In the genomic region with DNA sequence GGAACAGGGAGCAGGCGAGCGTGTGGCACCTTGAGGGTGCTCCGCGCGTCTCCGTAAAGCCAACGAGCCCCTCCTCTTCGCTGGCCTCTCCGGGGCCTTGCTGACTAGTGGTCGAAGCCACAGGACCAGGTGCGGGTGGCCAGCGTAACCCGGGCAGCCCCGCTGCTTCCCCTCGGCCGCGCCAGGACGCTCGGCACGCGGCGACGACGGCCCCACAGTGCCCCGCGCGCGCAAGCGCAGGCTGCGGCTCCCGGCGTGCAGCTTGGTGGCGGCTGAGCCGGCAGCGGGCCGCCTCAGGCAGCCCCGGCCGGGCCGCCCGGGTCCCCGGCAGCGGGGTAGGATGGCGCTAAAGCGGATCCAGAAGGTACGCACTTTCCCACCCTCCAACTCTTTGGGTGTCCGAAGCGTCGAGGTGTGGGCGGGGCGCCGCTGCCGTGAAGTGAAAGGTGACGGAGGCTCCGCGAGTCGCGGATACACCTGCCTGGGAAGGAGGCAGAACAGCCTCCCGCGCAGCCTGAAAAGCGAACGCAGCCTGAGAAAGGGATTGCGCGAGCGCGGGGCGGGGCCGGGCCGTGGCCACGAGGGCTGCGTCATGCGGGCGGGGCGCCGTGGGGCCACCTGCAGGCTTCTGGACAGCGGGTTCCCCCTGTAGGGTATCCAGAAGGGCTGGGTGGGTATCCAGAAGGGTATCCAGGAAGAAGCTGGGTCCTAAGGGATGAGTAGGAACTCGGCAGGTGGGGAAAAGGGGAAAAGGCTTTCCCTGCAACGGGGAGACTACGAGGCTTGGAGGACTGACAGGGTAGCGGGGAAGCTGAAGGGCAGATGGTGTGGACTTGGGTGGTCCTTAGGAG, we compare ENCODE assay signal across 1 cellular context.
A peak's percentile ranks its signal among the peaks of the same experiment; 100 is the strongest.
TF ChIP-seq lines count a peak whose summit lies in the region.

A gene (plus strand): TSS at position 244 of the 851 bp plus-strand sequence. CDS start 97 bp downstream, at position 341.

TF ChIP-seq in HepG2, 621 proteins besides CTCF, POLR2A, EP300 and RAD21 (continued from another document and continues in another):
- no peak for TF ChIP-seq ZNF10 (CRISPR knock-in tag; IDR thresholded peaks at IDR 0.05; ENCODE audit: borderline replicate concordance, low read depth)
- TF ChIP-seq ZFP41 (CRISPR knock-in tag; IDR thresholded peaks at IDR 0.05; ENCODE audit: borderline replicate concordance), result no peak; the same call in 1 of the 2 replicates
- peak; percentile 92; the same call in 1 of the 2 replicates for TF ChIP-seq KDM5B (CRISPR knock-in tag; IDR thresholded peaks at IDR 0.05; ENCODE audit: borderline replicate concordance)
- peak; percentile 22 for TF ChIP-seq FOXO1 (CRISPR knock-in tag; IDR thresholded peaks at IDR 0.05)
- TF ChIP-seq, protein P1, sequence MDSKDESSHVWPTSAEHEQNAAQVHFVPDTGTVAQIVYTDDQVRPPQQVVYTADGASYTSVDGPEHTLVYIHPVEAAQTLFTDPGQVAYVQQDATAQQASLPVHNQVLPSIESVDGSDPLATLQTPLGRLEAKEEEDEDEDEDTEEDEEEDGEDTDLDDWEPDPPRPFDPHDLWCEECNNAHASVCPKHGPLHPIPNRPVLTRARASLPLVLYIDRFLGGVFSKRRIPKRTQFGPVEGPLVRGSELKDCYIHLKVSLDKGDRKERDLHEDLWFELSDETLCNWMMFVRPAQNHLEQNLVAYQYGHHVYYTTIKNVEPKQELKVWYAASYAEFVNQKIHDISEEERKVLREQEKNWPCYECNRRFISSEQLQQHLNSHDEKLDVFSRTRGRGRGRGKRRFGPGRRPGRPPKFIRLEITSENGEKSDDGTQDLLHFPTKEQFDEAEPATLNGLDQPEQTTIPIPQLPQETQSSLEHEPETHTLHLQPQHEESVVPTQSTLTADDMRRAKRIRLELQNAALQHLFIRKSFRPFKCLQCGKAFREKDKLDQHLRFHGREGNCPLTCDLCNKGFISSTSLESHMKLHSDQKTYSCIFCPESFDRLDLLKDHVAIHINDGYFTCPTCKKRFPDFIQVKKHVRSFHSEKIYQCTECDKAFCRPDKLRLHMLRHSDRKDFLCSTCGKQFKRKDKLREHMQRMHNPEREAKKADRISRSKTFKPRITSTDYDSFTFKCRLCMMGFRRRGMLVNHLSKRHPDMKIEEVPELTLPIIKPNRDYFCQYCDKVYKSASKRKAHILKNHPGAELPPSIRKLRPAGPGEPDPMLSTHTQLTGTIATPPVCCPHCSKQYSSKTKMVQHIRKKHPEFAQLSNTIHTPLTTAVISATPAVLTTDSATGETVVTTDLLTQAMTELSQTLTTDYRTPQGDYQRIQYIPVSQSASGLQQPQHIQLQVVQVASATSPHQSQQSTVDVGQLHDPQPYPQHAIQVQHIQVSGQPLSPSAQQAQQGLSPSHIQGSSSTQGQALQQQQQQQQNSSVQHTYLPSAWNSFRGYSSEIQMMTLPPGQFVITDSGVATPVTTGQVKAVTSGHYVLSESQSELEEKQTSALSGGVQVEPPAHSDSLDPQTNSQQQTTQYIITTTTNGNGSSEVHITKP (CRISPR knock-in tag; IDR thresholded peaks at IDR 0.05; ENCODE audit: low read depth), result no peak
- TF ChIP-seq NAIF1 (CRISPR knock-in tag; IDR thresholded peaks at IDR 0.05; ENCODE audit: borderline replicate concordance), result peak; percentile 39; the same call in 1 of the 2 replicates
- peak; percentile 85; the same call in 1 of the 2 replicates for TF ChIP-seq ZNF235 (CRISPR knock-in tag; IDR thresholded peaks at IDR 0.05; ENCODE audit: borderline replicate concordance)
- peak; percentile 68; the same call in 1 of the 2 replicates for TF ChIP-seq ZNF558 (CRISPR knock-in tag; IDR thresholded peaks at IDR 0.05; ENCODE audit: borderline replicate concordance)
- TF ChIP-seq, protein P2, sequence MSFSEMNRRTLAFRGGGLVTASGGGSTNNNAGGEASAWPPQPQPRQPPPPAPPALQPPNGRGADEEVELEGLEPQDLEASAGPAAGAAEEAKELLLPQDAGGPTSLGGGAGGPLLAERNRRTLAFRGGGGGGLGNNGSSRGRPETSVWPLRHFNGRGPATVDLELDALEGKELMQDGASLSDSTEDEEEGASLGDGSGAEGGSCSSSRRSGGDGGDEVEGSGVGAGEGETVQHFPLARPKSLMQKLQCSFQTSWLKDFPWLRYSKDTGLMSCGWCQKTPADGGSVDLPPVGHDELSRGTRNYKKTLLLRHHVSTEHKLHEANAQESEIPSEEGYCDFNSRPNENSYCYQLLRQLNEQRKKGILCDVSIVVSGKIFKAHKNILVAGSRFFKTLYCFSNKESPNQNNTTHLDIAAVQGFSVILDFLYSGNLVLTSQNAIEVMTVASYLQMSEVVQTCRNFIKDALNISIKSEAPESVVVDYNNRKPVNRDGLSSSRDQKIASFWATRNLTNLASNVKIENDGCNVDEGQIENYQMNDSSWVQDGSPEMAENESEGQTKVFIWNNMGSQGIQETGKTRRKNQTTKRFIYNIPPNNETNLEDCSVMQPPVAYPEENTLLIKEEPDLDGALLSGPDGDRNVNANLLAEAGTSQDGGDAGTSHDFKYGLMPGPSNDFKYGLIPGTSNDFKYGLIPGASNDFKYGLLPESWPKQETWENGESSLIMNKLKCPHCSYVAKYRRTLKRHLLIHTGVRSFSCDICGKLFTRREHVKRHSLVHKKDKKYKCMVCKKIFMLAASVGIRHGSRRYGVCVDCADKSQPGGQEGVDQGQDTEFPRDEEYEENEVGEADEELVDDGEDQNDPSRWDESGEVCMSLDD (CRISPR knock-in tag; IDR thresholded peaks at IDR 0.05; ENCODE audit: borderline replicate concordance), result peak; percentile 6; the same call in 1 of the 2 replicates
- no peak for TF ChIP-seq FLYWCH1 (CRISPR knock-in tag; IDR thresholded peaks at IDR 0.05)
- TF ChIP-seq ZNF746 (CRISPR knock-in tag; IDR thresholded peaks at IDR 0.05), result peak; percentile 55
- TF ChIP-seq KDM2A (CRISPR knock-in tag; IDR thresholded peaks at IDR 0.05; ENCODE audit: borderline replicate concordance, low read depth), result peak; percentile 89
- TF ChIP-seq, protein P3, sequence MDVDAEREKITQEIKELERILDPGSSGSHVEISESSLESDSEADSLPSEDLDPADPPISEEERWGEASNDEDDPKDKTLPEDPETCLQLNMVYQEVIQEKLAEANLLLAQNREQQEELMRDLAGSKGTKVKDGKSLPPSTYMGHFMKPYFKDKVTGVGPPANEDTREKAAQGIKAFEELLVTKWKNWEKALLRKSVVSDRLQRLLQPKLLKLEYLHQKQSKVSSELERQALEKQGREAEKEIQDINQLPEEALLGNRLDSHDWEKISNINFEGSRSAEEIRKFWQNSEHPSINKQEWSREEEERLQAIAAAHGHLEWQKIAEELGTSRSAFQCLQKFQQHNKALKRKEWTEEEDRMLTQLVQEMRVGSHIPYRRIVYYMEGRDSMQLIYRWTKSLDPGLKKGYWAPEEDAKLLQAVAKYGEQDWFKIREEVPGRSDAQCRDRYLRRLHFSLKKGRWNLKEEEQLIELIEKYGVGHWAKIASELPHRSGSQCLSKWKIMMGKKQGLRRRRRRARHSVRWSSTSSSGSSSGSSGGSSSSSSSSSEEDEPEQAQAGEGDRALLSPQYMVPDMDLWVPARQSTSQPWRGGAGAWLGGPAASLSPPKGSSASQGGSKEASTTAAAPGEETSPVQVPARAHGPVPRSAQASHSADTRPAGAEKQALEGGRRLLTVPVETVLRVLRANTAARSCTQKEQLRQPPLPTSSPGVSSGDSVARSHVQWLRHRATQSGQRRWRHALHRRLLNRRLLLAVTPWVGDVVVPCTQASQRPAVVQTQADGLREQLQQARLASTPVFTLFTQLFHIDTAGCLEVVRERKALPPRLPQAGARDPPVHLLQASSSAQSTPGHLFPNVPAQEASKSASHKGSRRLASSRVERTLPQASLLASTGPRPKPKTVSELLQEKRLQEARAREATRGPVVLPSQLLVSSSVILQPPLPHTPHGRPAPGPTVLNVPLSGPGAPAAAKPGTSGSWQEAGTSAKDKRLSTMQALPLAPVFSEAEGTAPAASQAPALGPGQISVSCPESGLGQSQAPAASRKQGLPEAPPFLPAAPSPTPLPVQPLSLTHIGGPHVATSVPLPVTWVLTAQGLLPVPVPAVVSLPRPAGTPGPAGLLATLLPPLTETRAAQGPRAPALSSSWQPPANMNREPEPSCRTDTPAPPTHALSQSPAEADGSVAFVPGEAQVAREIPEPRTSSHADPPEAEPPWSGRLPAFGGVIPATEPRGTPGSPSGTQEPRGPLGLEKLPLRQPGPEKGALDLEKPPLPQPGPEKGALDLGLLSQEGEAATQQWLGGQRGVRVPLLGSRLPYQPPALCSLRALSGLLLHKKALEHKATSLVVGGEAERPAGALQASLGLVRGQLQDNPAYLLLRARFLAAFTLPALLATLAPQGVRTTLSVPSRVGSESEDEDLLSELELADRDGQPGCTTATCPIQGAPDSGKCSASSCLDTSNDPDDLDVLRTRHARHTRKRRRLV (CRISPR knock-in tag; IDR thresholded peaks at IDR 0.05), result no peak
- no peak; the same call in 1 of the 2 replicates for TF ChIP-seq NCOA1 (CRISPR knock-in tag; IDR thresholded peaks at IDR 0.05)
- no peak for TF ChIP-seq PHB2 (IDR thresholded peaks at IDR 0.05; ENCODE audit: partially characterized antibody)
- no peak for TF ChIP-seq LCORL (IDR thresholded peaks at IDR 0.05)
- TF ChIP-seq LCORL (CRISPR knock-in tag; IDR thresholded peaks at IDR 0.05), result peak; percentile 46; the same call in 1 of the 2 replicates
- peak; percentile 54 for TF ChIP-seq HNRNPK (IDR thresholded peaks at IDR 0.05; ENCODE audit: low read depth, low read length, poor library complexity, severe bottlenecking)
- TF ChIP-seq ZNF383 (CRISPR knock-in tag; IDR thresholded peaks at IDR 0.05; ENCODE audit: borderline replicate concordance), result peak; percentile 32; the same call in 1 of the 2 replicates
- TF ChIP-seq, protein P4, sequence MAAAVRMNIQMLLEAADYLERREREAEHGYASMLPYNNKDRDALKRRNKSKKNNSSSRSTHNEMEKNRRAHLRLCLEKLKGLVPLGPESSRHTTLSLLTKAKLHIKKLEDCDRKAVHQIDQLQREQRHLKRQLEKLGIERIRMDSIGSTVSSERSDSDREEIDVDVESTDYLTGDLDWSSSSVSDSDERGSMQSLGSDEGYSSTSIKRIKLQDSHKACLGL (CRISPR knock-in tag; IDR thresholded peaks at IDR 0.05), result peak; percentile 92
- TF ChIP-seq NFATC3 (CRISPR knock-in tag; IDR thresholded peaks at IDR 0.05), result peak; percentile 38; the same call in 1 of the 2 replicates
- TF ChIP-seq ZNF616 (CRISPR knock-in tag; IDR thresholded peaks at IDR 0.05; ENCODE audit: low read depth), result peak; percentile 84
- no peak for TF ChIP-seq IKZF1 (IDR thresholded peaks at IDR 0.05)
- no peak for TF ChIP-seq MLLT10 (CRISPR knock-in tag; IDR thresholded peaks at IDR 0.05)
- no peak for TF ChIP-seq ZNF850 (CRISPR knock-in tag; conservative IDR thresholded peaks at IDR 0.05)
- peak; percentile 97 for TF ChIP-seq ZFP82 (CRISPR knock-in tag; IDR thresholded peaks at IDR 0.05; ENCODE audit: borderline replicate concordance)
- TF ChIP-seq, protein P5, sequence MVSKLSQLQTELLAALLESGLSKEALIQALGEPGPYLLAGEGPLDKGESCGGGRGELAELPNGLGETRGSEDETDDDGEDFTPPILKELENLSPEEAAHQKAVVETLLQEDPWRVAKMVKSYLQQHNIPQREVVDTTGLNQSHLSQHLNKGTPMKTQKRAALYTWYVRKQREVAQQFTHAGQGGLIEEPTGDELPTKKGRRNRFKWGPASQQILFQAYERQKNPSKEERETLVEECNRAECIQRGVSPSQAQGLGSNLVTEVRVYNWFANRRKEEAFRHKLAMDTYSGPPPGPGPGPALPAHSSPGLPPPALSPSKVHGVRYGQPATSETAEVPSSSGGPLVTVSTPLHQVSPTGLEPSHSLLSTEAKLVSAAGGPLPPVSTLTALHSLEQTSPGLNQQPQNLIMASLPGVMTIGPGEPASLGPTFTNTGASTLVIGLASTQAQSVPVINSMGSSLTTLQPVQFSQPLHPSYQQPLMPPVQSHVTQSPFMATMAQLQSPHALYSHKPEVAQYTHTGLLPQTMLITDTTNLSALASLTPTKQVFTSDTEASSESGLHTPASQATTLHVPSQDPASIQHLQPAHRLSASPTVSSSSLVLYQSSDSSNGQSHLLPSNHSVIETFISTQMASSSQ (IDR thresholded peaks at IDR 0.05; ENCODE audit: low read depth), result no peak
- TF ChIP-seq, protein P5 (CRISPR knock-in tag; IDR thresholded peaks at IDR 0.05; ENCODE audit: borderline replicate concordance), result peak; percentile 68
- no peak for TF ChIP-seq SNRNP70 (IDR thresholded peaks at IDR 0.05; ENCODE audit: low read depth, low read length)
- no peak for TF ChIP-seq ATRX (CRISPR knock-in tag; IDR thresholded peaks at IDR 0.05; ENCODE audit: borderline replicate concordance)
- TF ChIP-seq ZFP90 (CRISPR knock-in tag; IDR thresholded peaks at IDR 0.05; ENCODE audit: borderline replicate concordance), result peak; percentile 93
- no peak for TF ChIP-seq NR3C1 (CRISPR knock-in tag; IDR thresholded peaks at IDR 0.05)
- TF ChIP-seq ZNF788 (CRISPR knock-in tag; IDR thresholded peaks at IDR 0.05; ENCODE audit: borderline replicate concordance), result peak; percentile 94
- TF ChIP-seq ZNF766 (CRISPR knock-in tag; IDR thresholded peaks at IDR 0.05; ENCODE audit: borderline replicate concordance), result peak; percentile 96; the same call in 1 of the 2 replicates
- TF ChIP-seq, protein P6, sequence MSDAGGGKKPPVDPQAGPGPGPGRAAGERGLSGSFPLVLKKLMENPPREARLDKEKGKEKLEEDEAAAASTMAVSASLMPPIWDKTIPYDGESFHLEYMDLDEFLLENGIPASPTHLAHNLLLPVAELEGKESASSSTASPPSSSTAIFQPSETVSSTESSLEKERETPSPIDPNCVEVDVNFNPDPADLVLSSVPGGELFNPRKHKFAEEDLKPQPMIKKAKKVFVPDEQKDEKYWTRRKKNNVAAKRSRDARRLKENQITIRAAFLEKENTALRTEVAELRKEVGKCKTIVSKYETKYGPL (CRISPR knock-in tag; IDR thresholded peaks at IDR 0.05), result peak; percentile 15; the same call in 1 of the 2 replicates
- peak; percentile 9; the same call in 1 of the 2 replicates for TF ChIP-seq ETV5 (CRISPR knock-in tag; IDR thresholded peaks at IDR 0.05; ENCODE audit: borderline replicate concordance)
- peak; percentile 79 for TF ChIP-seq AGO2 (optimal IDR thresholded peaks at IDR 0.05; ENCODE audit: low read depth, low read length)
- no peak for TF ChIP-seq RARG (CRISPR knock-in tag; IDR thresholded peaks at IDR 0.05; ENCODE audit: low read depth)
- TF ChIP-seq ZNF619 (CRISPR knock-in tag; IDR thresholded peaks at IDR 0.05), result no peak
- peak; percentile 93; the same call in 1 of the 2 replicates for TF ChIP-seq ZSCAN30 (CRISPR knock-in tag; IDR thresholded peaks at IDR 0.05)
